Comparison of ENCODE assay signal across 13 cellular contexts in genomic region chr16:66519974-66520373, GRCh38. TPM values are rescaled to one million over a fixed set of nuclear protein-coding genes. Genes with fewer than 3 reads are reported as not detected.
A peak's percentile ranks its signal among the peaks of the same experiment; 100 is the strongest.
DNase-seq lines count a peak whose midpoint lies in the region; ATAC-seq and TF ChIP-seq lines count a peak whose summit lies in the region.
"Had no signal": no experiment of that assay in that cellular context is flagged by ENCODE, and none has a peak within 500 bp of the region (broad histone marks: within the 10 kb centered on the region; RNA-seq: fewer than 3 reads in every experiment).

No MANE protein-coding gene starts in this region.

- no peak overlapping the region for H3K4ac ChIP-seq in trophoblast cell (ENCODE audit: low read depth, low read length)

- H3K4me1 ChIP-seq in OCI-LY3 (ENCODE audit: low read length) (peaks cover 87% of the 10 kb centered on the region), trophoblast cell (ENCODE audit: control insufficient read depth in 1 of 2, insufficient read depth in 2 of 2, low read length in 2 of 2) (peaks cover 25 to 28% of the 10 kb centered on the region in 2 experiments), testis (peaks cover 49% of the 10 kb centered on the region)
- H3K4me1 ChIP-seq in effector memory CD4-positive, alpha-beta T cell (ENCODE audit: control insufficient read depth, insufficient read depth, low read length, poor library complexity, severe bottlenecking): peaks cover 83% of the 10 kb centered on the region

- no peak overlapping the region for H2AFZ ChIP-seq in OCI-LY3 (ENCODE audit: low read depth, low read length)
- H2AFZ ChIP-seq in trophoblast cell (ENCODE audit: insufficient read depth, low read length, poor library complexity): no peak overlapping the region

- no peaks in the 10 kb centered on the region for H4K20me1 ChIP-seq in OCI-LY3 (ENCODE audit: insufficient read depth, low read length)

- POLR2A ChIA-PET in CD4-positive, alpha-beta T cell (lab: Charles Lee): interaction anchor here (0.8 to 6.5 kb wide), 3 partner anchors 8 to 31 kb away, joined by 3 to 124 read pairs (median 3); partner anchors contain the start of genes CKLF and TK2

- no peak overlapping the region for H4K8ac ChIP-seq in trophoblast cell (ENCODE audit: low read depth, low read length)

- H2AK5ac ChIP-seq in trophoblast cell (ENCODE audit: low read length): peak overlapping the region; percentile 26

- peak overlapping the region; percentile 9 for H3K27ac ChIP-seq in CD4-positive, alpha-beta T cell (ENCODE audit: low read depth, low read length)
- peak overlapping the region; percentile 80 for H3K27ac ChIP-seq in OCI-LY3 (ENCODE audit: low read length)
- peak overlapping the region; percentile 77 for H3K27ac ChIP-seq in effector memory CD4-positive, alpha-beta T cell (ENCODE audit: insufficient read depth, low read length, poor library complexity, severe bottlenecking)
- no peak overlapping the region for H3K27ac ChIP-seq in trophoblast cell (ENCODE audit: low read depth, low read length)
- peak overlapping the region in 1 of 2 donors; percentile 3 for H3K27ac ChIP-seq in testis
- H3K27ac ChIP-seq: SK-N-MC had no signal

- H3K14ac ChIP-seq in trophoblast cell (ENCODE audit: low read length): no peak overlapping the region

- intact Hi-C loops in CD4-positive, alpha-beta T cell (cut with DNase I, micrococcal nuclease): loop anchor here in 1 of 2 experiments (5.0 kb wide), 1 partner anchor 32 kb away; the partner anchor contains the start of genes CKLF and TK2
- intact Hi-C loops in testis (cut with DNase I; ENCODE audit: low total_unique reads): no loop called here

- peaks cover 9% of the 10 kb centered on the region for H3K79me1 ChIP-seq in trophoblast cell (ENCODE audit: low read length)

- ATAC-seq in CD4-positive, alpha-beta T cell (ENCODE audit: poor library complexity): no peak

- H3K36me3 ChIP-seq in OCI-LY3 (replicated peaks; ENCODE audit: low read depth, low read length): no peaks in the 10 kb centered on the region
- H3K36me3 ChIP-seq in effector memory CD4-positive, alpha-beta T cell (ENCODE audit: control insufficient read depth, insufficient read depth, low read length): no peaks in the 10 kb centered on the region
- no peaks in the 10 kb centered on the region for H3K36me3 ChIP-seq in trophoblast cell (ENCODE audit: control insufficient read depth in 1 of 2, insufficient read depth in 2 of 2, low read length in 2 of 2)
- no peaks in the 10 kb centered on the region for H3K36me3 ChIP-seq in testis (ENCODE audit: low read depth, missing control alignments)

- no peaks in the 10 kb centered on the region for H3K9me3 Mint-ChIP-seq in CD4-positive, alpha-beta T cell

- no CpG with 5 or more reads among the region's 6 CpGs for WGBS in trophoblast cell (ENCODE audit: extremely low coverage, insufficient coverage, insufficient read length)
- WGBS in testis, 2 donors: 94 to 100% methylated on average over 4 to 6 of the region's 6 CpGs

- DNase-seq in CD4-positive, alpha-beta T cell: no peak
- DNase-seq in effector memory CD4-positive, alpha-beta T cell: no peak
- DNase-seq in trophoblast cell (no peak), SW480 (ENCODE audit: low spot score) (no peak), NCI-H1436 treated with DMSO at 0.1 percent for 48 hours (lab: John Stamatoyannopoulos, UW) (no peak), iPS-NIHi11 (ENCODE audit: low spot score) (no peak), testis (no peak)
- DNase-seq: cerebellar nuclear complex, DMS153, midbrain had no signal

- no peak overlapping the region for H4K91ac ChIP-seq in trophoblast cell (ENCODE audit: low read depth, low read length)

- no peaks in the 10 kb centered on the region for H3K27me3 ChIP-seq in CD4-positive, alpha-beta T cell (ENCODE audit: control insufficient read depth, insufficient read depth, low read length)
- peaks cover 12% of the 10 kb centered on the region for H3K27me3 ChIP-seq in OCI-LY3 (ENCODE audit: low read depth, low read length)
- H3K27me3 ChIP-seq in effector memory CD4-positive, alpha-beta T cell (replicated peaks; ENCODE audit: control insufficient read depth, insufficient read depth, low read length, poor library complexity, severe bottlenecking): no peaks in the 10 kb centered on the region
- H3K27me3 ChIP-seq in trophoblast cell (ENCODE audit: insufficient read depth, low read length): no peaks in the 10 kb centered on the region
- H3K27me3 ChIP-seq in testis: no peaks in the 10 kb centered on the region

- H3K27ac Mint-ChIP-seq in CD4-positive, alpha-beta T cell: peak overlapping the region; percentile 93

- H3K4me3 Mint-ChIP-seq in CD4-positive, alpha-beta T cell: peak overlapping the region; percentile 58

- CTCF ChIA-PET in CD4-positive, alpha-beta T cell (lab: Charles Lee): interaction anchor here (3.2 kb wide), 1 partner anchor 32 kb away, joined by 20 read pairs; the partner anchor contains the start of gene CKLF

- H3K9ac ChIP-seq in OCI-LY3 (ENCODE audit: low read length) (peak overlapping the region; percentile 41; the same call in 1 of the 2 replicates), trophoblast cell (ENCODE audit: low read length) (no peak overlapping the region)

- no peaks in the 10 kb centered on the region for H3K79me2 ChIP-seq in OCI-LY3 (ENCODE audit: low read length)
- H3K79me2 ChIP-seq in trophoblast cell (ENCODE audit: control insufficient read depth, insufficient read depth, low read length, poor library complexity): peaks cover 2% of the 10 kb centered on the region

- H3K4me3 ChIP-seq in OCI-LY3 (ENCODE audit: low read length): peak overlapping the region; percentile 33; the same call in 1 of the 2 replicates
- H3K4me3 ChIP-seq in effector memory CD4-positive, alpha-beta T cell (ENCODE audit: insufficient read depth, low read depth, low read length, poor library complexity, severe bottlenecking): no peak overlapping the region
- H3K4me3 ChIP-seq in trophoblast cell (ENCODE audit: low read depth, low read length): no peak overlapping the region
- H3K4me3 ChIP-seq in testis: no peak overlapping the region
- H3K4me3 ChIP-seq: SK-N-MC had no signal

- no peak overlapping the region for H2BK5ac ChIP-seq in trophoblast cell (ENCODE audit: low read depth, low read length, poor library complexity)

- TF ChIP-seq POLR2A in testis (IDR thresholded peaks at IDR 0.05): no peak

- peaks cover 88% of the 10 kb centered on the region for H3K4me1 Mint-ChIP-seq in CD4-positive, alpha-beta T cell (ENCODE audit: low read depth)

- H3K9me3 ChIP-seq in CD4-positive, alpha-beta T cell (ENCODE audit: control insufficient read depth, low read length): no peaks in the 10 kb centered on the region
- H3K9me3 ChIP-seq in OCI-LY3 (ENCODE audit: insufficient read depth, low read length): no peaks in the 10 kb centered on the region
- no peaks in the 10 kb centered on the region for H3K9me3 ChIP-seq in effector memory CD4-positive, alpha-beta T cell (ENCODE audit: control insufficient read depth, low read length)
- peaks cover 2% of the 10 kb centered on the region for H3K9me3 ChIP-seq in trophoblast cell (ENCODE audit: insufficient read depth, low read depth, low read length)
- H3K9me3 ChIP-seq in testis: no peaks in the 10 kb centered on the region

- no peak overlapping the region for H2BK120ac ChIP-seq in trophoblast cell (ENCODE audit: insufficient read depth, low read length, poor library complexity)

- TF ChIP-seq CTCF in CD4-positive, alpha-beta T cell (IDR thresholded peaks at IDR 0.05): no peak
- TF ChIP-seq CTCF in OCI-LY3 (IDR thresholded peaks at IDR 0.05; ENCODE audit: low read depth, low read length) (no peak), testis (IDR thresholded peaks at IDR 0.05) (no peak)

- no peaks in the 10 kb centered on the region for H3K27me3 Mint-ChIP-seq in CD4-positive, alpha-beta T cell

- H4K12ac ChIP-seq in trophoblast cell (ENCODE audit: low read depth, low read length): no peak overlapping the region

- H2BK12ac ChIP-seq in trophoblast cell (ENCODE audit: low read length): no peak overlapping the region

- H3K36me3 Mint-ChIP-seq in CD4-positive, alpha-beta T cell (ENCODE audit: low read depth): no peaks in the 10 kb centered on the region

- no peak overlapping the region for H3K18ac ChIP-seq in trophoblast cell (ENCODE audit: low read length)

- H3K23ac ChIP-seq in trophoblast cell (ENCODE audit: low read length): no peak overlapping the region

- H3K4me2 ChIP-seq in OCI-LY3 (ENCODE audit: low read length) (peak overlapping the region; percentile 71), trophoblast cell (ENCODE audit: low read length) (no peak overlapping the region)

RNA-seq across cellular contexts. Expression of gene TK2, which starts 29.9 kb away (rescaled TPM):
- total RNA-seq in CD4-positive, alpha-beta T cell: 1 to 10 TPM; 3.6 to 5.1 TPM
- 3.4 and 3.7 TPM in 2 replicates for polyA plus RNA-seq in trophoblast cell (2013)
- total RNA-seq in testis: 10 to 100 TPM; 51.7 to 66.8 TPM
- 73.4 TPM for polyA plus RNA-seq in testis (ENCODE audit: insufficient read depth, low read depth, low replicate concordance)

RNA-seq across cellular contexts. Expression of gene CKLF, which starts 32.4 kb away (rescaled TPM):
- 10 to 100 TPM; 10.6 to 14.1 TPM for total RNA-seq in CD4-positive, alpha-beta T cell
- polyA plus RNA-seq in trophoblast cell (2013): 27.2 and 28.1 TPM in 2 replicates
- total RNA-seq in testis: 10 to 100 TPM; 49.5 to 71.5 TPM
- polyA plus RNA-seq in testis (ENCODE audit: insufficient read depth, low read depth, low replicate concordance): 128 TPM

RNA-seq across cellular contexts. Expression of gene CMTM1, which starts 46.3 kb away (rescaled TPM):
- 1 to 10 TPM in 1 of 2 experiments, under 1 TPM in 1; 0.66 to 1.1 TPM for total RNA-seq in CD4-positive, alpha-beta T cell
- 1.4 TPM in 2 replicates for polyA plus RNA-seq in trophoblast cell (2013)
- total RNA-seq in testis: 10 to 100 TPM; 24.0 to 47.5 TPM
- 103 TPM for polyA plus RNA-seq in testis (ENCODE audit: insufficient read depth, low read depth, low replicate concordance)

RNA-seq across cellular contexts. Expression of gene CMTM2, which starts 59.3 kb away (rescaled TPM):
- total RNA-seq in CD4-positive, alpha-beta T cell: not detected
- not detected in 2 replicates for polyA plus RNA-seq in trophoblast cell (2013)
- total RNA-seq in testis: 100 to 1,000 TPM; 307 to 454 TPM
- 1,249 TPM for polyA plus RNA-seq in testis (ENCODE audit: insufficient read depth, low read depth, low replicate concordance)
- total RNA-seq: NCI-H460 had no signal

Comparison
In these comparisons a context has a peak if more than half of its experiments do, and no peak if none do; other contexts are left out.
1. RNA of gene TK2, which starts 29.9 kb away (total RNA-seq): 51.7 to 66.8 TPM in testis; 3.6 to 5.1 TPM in CD4-positive, alpha-beta T cell; every median in the first group is over 4 times any median in the second.
2. RNA of gene CMTM1, which starts 46.3 kb away (total RNA-seq): 24.0 to 47.5 TPM in testis; 0.66 to 1.1 TPM in CD4-positive, alpha-beta T cell; every median in the first group is over 10 times any median in the second.